ENCODE assay signal across 16 cellular contexts in the genomic region with DNA sequence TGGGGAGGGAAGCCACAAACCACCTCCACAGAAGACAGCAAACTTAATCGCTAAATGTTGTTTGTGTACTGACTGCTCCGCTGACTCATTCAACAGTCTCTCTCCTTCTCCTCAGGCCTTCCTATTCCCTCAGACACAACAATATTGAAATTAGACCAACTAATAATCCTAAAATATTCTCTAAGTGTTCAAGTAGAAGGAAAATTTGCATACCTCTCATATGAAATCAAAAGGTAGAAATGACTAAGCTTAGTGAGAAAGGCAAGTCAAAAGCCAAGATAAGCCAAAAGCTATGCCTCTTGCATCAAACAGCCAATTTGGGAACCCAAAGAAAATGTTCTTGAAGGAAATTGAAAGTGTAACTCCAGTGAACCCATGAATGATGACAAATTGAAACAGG.
DNase-seq lines count a peak whose midpoint lies in the region; ATAC-seq and FAIRE-seq lines count a peak whose summit lies in the region.
"Had no signal": no experiment of that assay in that cellular context is flagged by ENCODE, and none has a peak within 500 bp of the region (broad histone marks: within the 10 kb centered on the region; RNA-seq: fewer than 3 reads in every experiment).

No MANE protein-coding gene starts in this region.

- peak; percentile 88 for ATAC-seq in GM18873 (IDR thresholded peaks at IDR 0.05; ENCODE audit: low FRiP score, unreplicated experiment)
- ATAC-seq in GM21723 (IDR thresholded peaks at IDR 0.05; ENCODE audit: unreplicated experiment) = peak; percentile 80
- peak; percentile 68 for ATAC-seq in HG03103 (IDR thresholded peaks at IDR 0.05; ENCODE audit: low read depth, unreplicated experiment)

- H2AFZ ChIP-seq in Karpas-422 (ENCODE audit: low read length) = no peak overlapping the region

- H3K4me2 ChIP-seq in Karpas-422 (ENCODE audit: low read depth, low read length, poor library complexity, severe bottlenecking) = no peak overlapping the region
- H3K4me2 ChIP-seq: BLaER1 had no signal

- H3K4me3 ChIP-seq in small intestine (ENCODE audit: low read depth in 1 of 2, low read length in 2 of 2) (no peak overlapping the region), Karpas-422 (ENCODE audit: low read length) (no peak overlapping the region)
- H3K4me3 ChIP-seq: BLaER1, left ventricle myocardium inferior had no signal

- H3K27ac ChIP-seq in small intestine (ENCODE audit: low read depth in 1 of 2, low read length in 1 of 2) (no peak overlapping the region), Karpas-422 (ENCODE audit: low read length) (no peak overlapping the region)
- H3K27ac ChIP-seq: BLaER1, left ventricle myocardium inferior had no signal

- H3K36me3 ChIP-seq in small intestine (ENCODE audit: control insufficient read depth in 2 of 2, insufficient read depth in 2 of 2, low read length in 2 of 2) (no peaks in the 10 kb centered on the region), Karpas-422 (ENCODE audit: insufficient read depth, low read length) (no peaks in the 10 kb centered on the region)
- H3K36me3 ChIP-seq: BLaER1, left ventricle myocardium inferior had no signal

- WGBS in small intestine, 3 donors = 72 to 90% (median 78%) methylated on average over 2 of the region's 2 CpGs

- no peaks in the 10 kb centered on the region for H3K9me2 ChIP-seq in Karpas-422 (replicated peaks; ENCODE audit: insufficient read depth, low read length)

- H3K79me2 ChIP-seq in Karpas-422 (ENCODE audit: low read length) = no peaks in the 10 kb centered on the region

- no peaks in the 10 kb centered on the region for H3K27me3 ChIP-seq in small intestine (ENCODE audit: control insufficient read depth in 2 of 2, insufficient read depth in 2 of 2, low read length in 2 of 2)
- H3K27me3 ChIP-seq in Karpas-422 (ENCODE audit: low read length) = no peaks in the 10 kb centered on the region
- H3K27me3 ChIP-seq: BLaER1 had no signal

- FAIRE-seq in small intestine (lab: Jason Lieb, UNC) = no peak
- FAIRE-seq: HTR-8/SVneo had no signal

- H3K9me3 ChIP-seq in small intestine (ENCODE audit: control insufficient read depth, low read depth) (no peaks in the 10 kb centered on the region), Karpas-422 (ENCODE audit: low read length) (no peaks in the 10 kb centered on the region)
- H3K9me3 ChIP-seq: BLaER1, left ventricle myocardium inferior had no signal

- DNase-seq in astrocyte of the hippocampus (ENCODE audit: low read depth, low spot score) (peak; percentile 51), small intestine (no peak), Karpas-422 (no peak), DMS79 (lab: John Stamatoyannopoulos, UW) (no peak)
- DNase-seq in activated T-cell treated with anti-CD3 and anti-CD28 coated beads, Interleukin-2, amount 50 U/mL, for 1 hour = no peak
- DNase-seq: aorta, EL, left ventricle myocardium inferior, NCI-H1105 treated with DMSO at 0.1 percent for 48 hours, NCI-H524 treated with DMSO at 0.1 percent for 48 hours, SIG-M5 had no signal

- no peaks in the 10 kb centered on the region for H4K20me1 ChIP-seq in Karpas-422 (ENCODE audit: insufficient read depth, low read depth, low read length)
- H4K20me1 ChIP-seq: BLaER1 had no signal

- H3K9ac ChIP-seq in Karpas-422 (ENCODE audit: low read length) = no peak overlapping the region
- H3K9ac ChIP-seq: BLaER1 had no signal

- H3K4me1 ChIP-seq in small intestine (ENCODE audit: control insufficient read depth in 2 of 2, insufficient read depth in 1 of 2, low read depth in 1 of 2, low read length in 1 of 2) = no peaks in the 10 kb centered on the region
- peaks cover 3% of the 10 kb centered on the region for H3K4me1 ChIP-seq in Karpas-422 (ENCODE audit: low read length)
- H3K4me1 ChIP-seq: BLaER1 had no signal
